8 cellular contexts compared by ENCODE assay signal in the genomic region with DNA sequence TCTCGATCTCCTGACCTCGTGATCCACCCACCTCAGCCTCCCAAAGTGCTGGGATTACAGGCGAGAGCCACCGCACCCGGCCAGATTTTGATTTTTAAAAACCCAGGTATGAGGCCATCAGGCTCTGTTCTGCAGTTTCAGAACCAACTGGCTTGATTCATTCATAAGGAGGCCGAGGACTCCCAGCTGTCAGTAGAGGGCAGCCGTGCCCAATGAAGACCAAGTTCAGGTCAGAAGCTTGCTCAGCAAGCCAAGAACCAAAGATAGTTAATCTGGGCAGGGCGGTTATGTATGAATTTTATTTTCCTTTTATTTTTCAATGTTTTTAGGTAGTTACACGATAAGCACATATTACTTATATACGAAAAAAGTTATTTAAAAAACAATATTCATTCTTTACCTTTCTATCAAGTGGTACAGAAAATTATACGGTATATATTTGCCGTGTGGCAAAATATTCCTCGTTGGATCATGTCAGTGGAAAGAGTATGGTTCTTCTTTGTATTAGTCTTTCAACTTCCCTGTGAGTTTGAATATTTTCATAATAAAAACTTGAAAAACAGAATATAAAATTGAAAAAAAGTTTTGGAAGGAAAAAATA. TPM values are rescaled to one million over a fixed set of nuclear protein-coding genes. Genes with fewer than 3 reads are reported as not detected.
A peak's percentile ranks its signal among the peaks of the same experiment; 100 is the strongest.
DNase-seq lines count a peak whose midpoint lies in the region; ATAC-seq and TF ChIP-seq lines count a peak whose summit lies in the region.

No MANE protein-coding gene starts in this region.

- H3K79me2 ChIP-seq in ACC112 (ENCODE audit: control insufficient read depth, insufficient read depth, low read length, unreplicated experiment) = peaks cover 3% of the 10 kb centered on the region

- H3K27ac ChIP-seq in ACC112 (ENCODE audit: low read depth, low read length) (peak overlapping the region; percentile 93), left ventricle myocardium inferior (replicated peaks) (peak overlapping the region; percentile 83)

- H3K27me3 ChIP-seq in ACC112 (ENCODE audit: insufficient read depth, low read length) = no peaks in the 10 kb centered on the region
- no peaks in the 10 kb centered on the region for H3K27me3 ChIP-seq in adipocyte (replicated peaks; ENCODE audit: control insufficient read depth, insufficient read depth, low read length)
- H3K27me3 ChIP-seq in left ventricle myocardium inferior (ENCODE audit: low read depth) = no peaks in the 10 kb centered on the region

- H3K4me3 ChIP-seq in ACC112 (ENCODE audit: low read depth, low read length) (peak overlapping the region; percentile 41), GM12875 (ENCODE audit: low read depth, low read length) (no peak overlapping the region), adipocyte (ENCODE audit: low read length) (peak overlapping the region; percentile 52), left ventricle myocardium inferior (no peak overlapping the region), retinal pigment epithelial cell (ENCODE audit: low read length) (no peak overlapping the region)

- H3K4me1 ChIP-seq in ACC112 (ENCODE audit: control insufficient read depth, insufficient read depth, low read length, unreplicated experiment) (peaks cover 27% of the 10 kb centered on the region), adipocyte (ENCODE audit: control insufficient read depth, insufficient read depth, low read length) (peaks cover 30% of the 10 kb centered on the region), left ventricle myocardium inferior (peaks cover 47% of the 10 kb centered on the region)

- intact Hi-C loops in left ventricle myocardium inferior (cut with micrococcal nuclease) = loop anchor here (5.0 kb wide), 1 partner anchor 83 kb away; no protein-coding TSS in a partner anchor

- H3K36me3 ChIP-seq in ACC112 (ENCODE audit: insufficient read depth, low read length) = 0 out of 2 replicates have a peak, but pooled peaks cover 4% of the 10 kb centered on the region
- peaks cover 22% of the 10 kb centered on the region for H3K36me3 ChIP-seq in adipocyte (ENCODE audit: control insufficient read depth, insufficient read depth, low read length, severe bottlenecking)
- peaks cover 6% of the 10 kb centered on the region for H3K36me3 ChIP-seq in left ventricle myocardium inferior

- H3K9ac ChIP-seq in adipocyte (ENCODE audit: low read length) = peak overlapping the region; percentile 71

- ATAC-seq in SK-N-SH treated with all-trans-retinoic acid at 6 μM for 48 hours (peak; percentile 86), HG03280 (IDR thresholded peaks at IDR 0.05; ENCODE audit: unreplicated experiment) (no peak)

- no peak overlapping the region for H2AFZ ChIP-seq in ACC112 (ENCODE audit: low read length, unreplicated experiment)

- DNase-seq in HS-5 (ENCODE audit: low read depth) (peak; percentile 44), adipocyte (ENCODE audit: low read depth) (peak; percentile 95), left ventricle myocardium inferior (peak; percentile 78), retinal pigment epithelial cell (ENCODE audit: low read depth) (peak; percentile 42)

- H3K9me3 ChIP-seq in adipocyte (ENCODE audit: control insufficient read depth, low read length) (no peaks in the 10 kb centered on the region), left ventricle myocardium inferior (replicated peaks) (no peaks in the 10 kb centered on the region)

- TF ChIP-seq CTCF in GM12875 (IDR thresholded peaks at IDR 0.05; ENCODE audit: borderline replicate concordance, insufficient read depth, low read depth, low read length) = peak; percentile 72
- peak; percentile 83 for TF ChIP-seq CTCF in left ventricle myocardium inferior (IDR thresholded peaks at IDR 0.05; ENCODE audit: borderline replicate concordance)
- peak; percentile 88 for TF ChIP-seq CTCF in retinal pigment epithelial cell (conservative IDR thresholded peaks at IDR 0.05; ENCODE audit: low read depth, low read length)

TF ChIP-seq in SK-N-SH treated with all-trans-retinoic acid at 6 μM for 48 hours, 23 proteins besides CTCF, POLR2A, EP300 and RAD21:
- no peak for TF ChIP-seq SNAI2 (CRISPR knock-in tag; IDR thresholded peaks at IDR 0.05)
- TF ChIP-seq ISL1 (CRISPR knock-in tag; IDR thresholded peaks at IDR 0.05) = no peak
- TF ChIP-seq, protein P1, sequence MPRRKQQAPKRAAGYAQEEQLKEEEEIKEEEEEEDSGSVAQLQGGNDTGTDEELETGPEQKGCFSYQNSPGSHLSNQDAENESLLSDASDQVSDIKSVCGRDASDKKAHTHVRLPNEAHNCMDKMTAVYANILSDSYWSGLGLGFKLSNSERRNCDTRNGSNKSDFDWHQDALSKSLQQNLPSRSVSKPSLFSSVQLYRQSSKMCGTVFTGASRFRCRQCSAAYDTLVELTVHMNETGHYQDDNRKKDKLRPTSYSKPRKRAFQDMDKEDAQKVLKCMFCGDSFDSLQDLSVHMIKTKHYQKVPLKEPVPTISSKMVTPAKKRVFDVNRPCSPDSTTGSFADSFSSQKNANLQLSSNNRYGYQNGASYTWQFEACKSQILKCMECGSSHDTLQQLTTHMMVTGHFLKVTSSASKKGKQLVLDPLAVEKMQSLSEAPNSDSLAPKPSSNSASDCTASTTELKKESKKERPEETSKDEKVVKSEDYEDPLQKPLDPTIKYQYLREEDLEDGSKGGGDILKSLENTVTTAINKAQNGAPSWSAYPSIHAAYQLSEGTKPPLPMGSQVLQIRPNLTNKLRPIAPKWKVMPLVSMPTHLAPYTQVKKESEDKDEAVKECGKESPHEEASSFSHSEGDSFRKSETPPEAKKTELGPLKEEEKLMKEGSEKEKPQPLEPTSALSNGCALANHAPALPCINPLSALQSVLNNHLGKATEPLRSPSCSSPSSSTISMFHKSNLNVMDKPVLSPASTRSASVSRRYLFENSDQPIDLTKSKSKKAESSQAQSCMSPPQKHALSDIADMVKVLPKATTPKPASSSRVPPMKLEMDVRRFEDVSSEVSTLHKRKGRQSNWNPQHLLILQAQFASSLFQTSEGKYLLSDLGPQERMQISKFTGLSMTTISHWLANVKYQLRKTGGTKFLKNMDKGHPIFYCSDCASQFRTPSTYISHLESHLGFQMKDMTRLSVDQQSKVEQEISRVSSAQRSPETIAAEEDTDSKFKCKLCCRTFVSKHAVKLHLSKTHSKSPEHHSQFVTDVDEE (CRISPR knock-in tag; IDR thresholded peaks at IDR 0.05) = no peak
- no peak for TF ChIP-seq PPARA (CRISPR knock-in tag; IDR thresholded peaks at IDR 0.05; ENCODE audit: borderline replicate concordance)
- no peak for TF ChIP-seq ESRRG (CRISPR knock-in tag; IDR thresholded peaks at IDR 0.05)
- no peak for TF ChIP-seq OSR1 (CRISPR knock-in tag; IDR thresholded peaks at IDR 0.05)
- no peak for TF ChIP-seq TCF4 (CRISPR knock-in tag; IDR thresholded peaks at IDR 0.05; ENCODE audit: borderline replicate concordance)

RNA-seq across cellular contexts. Expression of a gene that starts 18.0 kb away (rescaled TPM):
- total RNA-seq in left ventricle myocardium inferior = 60.4 TPM

RNA-seq across cellular contexts. Expression of a gene that starts 44.7 kb away (rescaled TPM):
- not detected for total RNA-seq in left ventricle myocardium inferior

Comparison
In these comparisons a context has a peak if more than half of its experiments do, and no peak if none do; other contexts are left out.
1. H3K4me3 ChIP-seq: peak in ACC112 (single experiment) and adipocyte (single experiment); none in GM12875 (single experiment), left ventricle myocardium inferior (single experiment) and retinal pigment epithelial cell (single experiment).
2. DNase-seq: peak in every context shown above with its lines; median percentile 95 in adipocyte; 78 in left ventricle myocardium inferior; 44 in HS-5; 42 in retinal pigment epithelial cell.
3. Peak in every context shown above with its lines, with median percentiles within 50 percentile points of each other: CTCF ChIP-seq.